21 cellular contexts compared by ENCODE assay signal in the genomic region with DNA sequence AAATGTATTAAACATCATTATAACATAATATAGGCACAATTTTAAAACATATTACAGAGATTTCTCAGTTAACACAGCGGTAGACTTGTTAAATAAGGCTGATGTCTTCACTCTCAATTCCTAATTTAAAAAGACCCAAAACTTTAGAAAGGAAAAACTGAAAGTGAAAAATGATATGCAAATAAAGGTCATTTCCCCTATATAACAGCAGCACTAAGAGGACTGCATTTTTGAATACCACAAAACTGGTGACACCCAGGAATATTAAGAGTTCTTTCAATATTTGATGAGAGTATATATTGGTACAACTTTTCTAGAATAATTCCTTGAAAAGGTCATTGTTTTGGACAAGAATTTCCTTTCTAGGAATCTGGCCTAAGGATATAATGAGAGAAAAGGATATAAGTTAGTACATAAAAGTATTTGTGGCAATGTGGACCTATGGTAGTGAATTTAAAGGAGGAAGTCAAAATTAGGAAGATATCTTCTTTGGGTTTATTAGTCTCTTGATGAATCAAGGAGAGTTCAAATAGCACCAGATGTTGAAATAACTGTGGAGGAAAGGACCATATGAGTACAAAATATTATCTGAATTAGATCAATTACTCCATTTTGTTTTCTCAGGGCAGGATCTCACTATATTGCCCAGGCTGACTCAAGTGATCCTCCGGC.
DNase-seq lines count a peak whose midpoint lies in the region; ATAC-seq and TF ChIP-seq lines count a peak whose summit lies in the region.
"Had no signal": no experiment of that assay in that cellular context is flagged by ENCODE, and none has a peak within 500 bp of the region (broad histone marks: within the 10 kb centered on the region; RNA-seq: fewer than 3 reads in every experiment).

No MANE protein-coding gene starts in this region.

- H3K27ac Mint-ChIP-seq in dendritic cell treated with granulocyte-macrophage colony-stimulating factor and Interleukin-4, amounts not matched to agents 40 ng/mL and 50 ng/mL, for 4 days: peak overlapping the region; percentile 4
- no peak overlapping the region for H3K27ac Mint-ChIP-seq in CD4-positive, alpha-beta T cell
- no peak overlapping the region for H3K27ac Mint-ChIP-seq in HFFc6
- H3K27ac Mint-ChIP-seq: activated CD4-positive, alpha-beta T cell treated with anti-CD3 and anti-CD28 coated beads for 36 hours had no signal

- TF ChIP-seq CTCF in GM10248 (IDR thresholded peaks at IDR 0.05; ENCODE audit: control extremely low read depth, extremely low read depth, low read depth, missing control alignments) (no peak), uterus (IDR thresholded peaks at IDR 0.05) (no peak), HFFc6 (IDR thresholded peaks at IDR 0.05) (no peak)
- no peak for TF ChIP-seq CTCF in CD4-positive, alpha-beta T cell (IDR thresholded peaks at IDR 0.05)

- DNase-seq in GM10248 (ENCODE audit: extremely low spot score): peak; percentile 25
- DNase-seq in CD4-positive, alpha-beta T cell: no peak
- DNase-seq in uterus: no peak
- DNase-seq in HFFc6: no peak
- DNase-seq: activated CD4-positive, alpha-beta T cell treated with anti-CD3 and anti-CD28 coated beads for 36 hours; amniotic stem cell; DMS79; foreskin fibroblast; hypothalamus; islet precursor cell; NCI-H146; NCI-H2171 treated with DMSO at 0.1 percent for 48 hours; NCI-H748 treated with DMSO at 0.1 percent for 48 hours; Peyer's patch; retina; stimulated activated CD4-positive, alpha-beta T cell treated with anti-CD3 and anti-CD28 coated beads, Interleukin-12 subunit alpha, Interleukin-12 subunit beta, amount 100 ng/mL, for 4 hours; testis had no signal

- no peaks in the 10 kb centered on the region for H3K4me1 ChIP-seq in uterus
- H3K4me1 ChIP-seq: Peyer's patch, testis had no signal

- no peaks in the 10 kb centered on the region for H3K27me3 Mint-ChIP-seq in dendritic cell treated with granulocyte-macrophage colony-stimulating factor and Interleukin-4, amounts not matched to agents 40 ng/mL and 50 ng/mL, for 4 days
- H3K27me3 Mint-ChIP-seq in CD4-positive, alpha-beta T cell: no peaks in the 10 kb centered on the region
- H3K27me3 Mint-ChIP-seq in HFFc6 (ENCODE audit: insufficient read depth): no peaks in the 10 kb centered on the region
- H3K27me3 Mint-ChIP-seq: activated CD4-positive, alpha-beta T cell treated with anti-CD3 and anti-CD28 coated beads for 36 hours had no signal

- H3K36me3 ChIP-seq in uterus: no peaks in the 10 kb centered on the region
- H3K36me3 ChIP-seq: Peyer's patch had no signal

- H3K9me3 ChIP-seq in CD4-positive, alpha-beta T cell (ENCODE audit: control insufficient read depth, low read length): no peaks in the 10 kb centered on the region
- H3K9me3 ChIP-seq in uterus: no peaks in the 10 kb centered on the region
- H3K9me3 ChIP-seq: Peyer's patch, testis had no signal

- no peak overlapping the region for H3K27ac ChIP-seq in CD4-positive, alpha-beta T cell (ENCODE audit: low read depth, low read length)
- no peak overlapping the region for H3K27ac ChIP-seq in uterus
- H3K27ac ChIP-seq: Peyer's patch, testis had no signal

- intact Hi-C loops in dendritic cell treated with granulocyte-macrophage colony-stimulating factor and Interleukin-4, amounts not matched to agents 40 ng/mL and 50 ng/mL, for 4 days (cut with micrococcal nuclease): no loop called here
- intact Hi-C loops in CD4-positive, alpha-beta T cell (cut with DNase I, micrococcal nuclease): no loop called here
- intact Hi-C loops in uterus (cut with DNase I; ENCODE audit: low total_unique reads): no loop called here

- ATAC-seq in GM18868 (IDR thresholded peaks at IDR 0.05; ENCODE audit: unreplicated experiment) (peak; percentile 51), HG03432 (IDR thresholded peaks at IDR 0.05; ENCODE audit: unreplicated experiment) (peak; percentile 60)
- ATAC-seq in CD4-positive, alpha-beta T cell (ENCODE audit: poor library complexity): no peak
- ATAC-seq: activated CD4-positive, alpha-beta T cell treated with anti-CD3 and anti-CD28 coated beads for 36 hours had no signal

- no peaks in the 10 kb centered on the region for H3K27me3 ChIP-seq in CD4-positive, alpha-beta T cell (ENCODE audit: control insufficient read depth, insufficient read depth, low read length)
- no peaks in the 10 kb centered on the region for H3K27me3 ChIP-seq in uterus
- H3K27me3 ChIP-seq: Peyer's patch, testis had no signal

- H3K9me3 Mint-ChIP-seq in dendritic cell treated with granulocyte-macrophage colony-stimulating factor and Interleukin-4, amounts not matched to agents 40 ng/mL and 50 ng/mL, for 4 days: no peaks in the 10 kb centered on the region
- no peaks in the 10 kb centered on the region for H3K9me3 Mint-ChIP-seq in CD4-positive, alpha-beta T cell
- H3K9me3 Mint-ChIP-seq in HFFc6: no peaks in the 10 kb centered on the region

- TF ChIP-seq POLR2A in uterus (IDR thresholded peaks at IDR 0.05): no peak

- H3K4me3 ChIP-seq in uterus: no peak overlapping the region
- H3K4me3 ChIP-seq: lung, Peyer's patch, testis had no signal

- POLR2A ChIA-PET in GM10248 (lab: Yijun Ruan, JAX): no interaction called here
- POLR2A ChIA-PET in CD4-positive, alpha-beta T cell (lab: Charles Lee): no interaction called here

- CTCF ChIA-PET in GM10248 (lab: Yijun Ruan, JAX): interaction anchor here (0.8 to 1.0 kb wide), 2 partner anchors 11 to 147 kb away, joined by 3 read pairs; no protein-coding TSS in a partner anchor
- CTCF ChIA-PET in CD4-positive, alpha-beta T cell (lab: Charles Lee): no interaction called here

- no peaks in the 10 kb centered on the region for H3K36me3 Mint-ChIP-seq in dendritic cell treated with granulocyte-macrophage colony-stimulating factor and Interleukin-4, amounts not matched to agents 40 ng/mL and 50 ng/mL, for 4 days (ENCODE audit: low read depth)
- no peaks in the 10 kb centered on the region for H3K36me3 Mint-ChIP-seq in CD4-positive, alpha-beta T cell (ENCODE audit: low read depth)
- H3K36me3 Mint-ChIP-seq in HFFc6 (ENCODE audit: low read depth): no peaks in the 10 kb centered on the region

- H3K4me3 Mint-ChIP-seq in dendritic cell treated with granulocyte-macrophage colony-stimulating factor and Interleukin-4, amounts not matched to agents 40 ng/mL and 50 ng/mL, for 4 days: no peak overlapping the region
- H3K4me3 Mint-ChIP-seq in CD4-positive, alpha-beta T cell: no peak overlapping the region
- no peak overlapping the region for H3K4me3 Mint-ChIP-seq in HFFc6
- H3K4me3 Mint-ChIP-seq: activated CD4-positive, alpha-beta T cell treated with anti-CD3 and anti-CD28 coated beads for 36 hours had no signal

- peaks cover 6% of the 10 kb centered on the region for H3K4me1 Mint-ChIP-seq in dendritic cell treated with granulocyte-macrophage colony-stimulating factor and Interleukin-4, amounts not matched to agents 40 ng/mL and 50 ng/mL, for 4 days (ENCODE audit: low read depth)
- no peaks in the 10 kb centered on the region for H3K4me1 Mint-ChIP-seq in CD4-positive, alpha-beta T cell (ENCODE audit: low read depth)
- no peaks in the 10 kb centered on the region for H3K4me1 Mint-ChIP-seq in HFFc6 (ENCODE audit: low read depth)
- H3K4me1 Mint-ChIP-seq: activated CD4-positive, alpha-beta T cell treated with anti-CD3 and anti-CD28 coated beads for 36 hours had no signal
